Comparison of ENCODE assay signal across 26 cellular contexts in the genomic region with DNA sequence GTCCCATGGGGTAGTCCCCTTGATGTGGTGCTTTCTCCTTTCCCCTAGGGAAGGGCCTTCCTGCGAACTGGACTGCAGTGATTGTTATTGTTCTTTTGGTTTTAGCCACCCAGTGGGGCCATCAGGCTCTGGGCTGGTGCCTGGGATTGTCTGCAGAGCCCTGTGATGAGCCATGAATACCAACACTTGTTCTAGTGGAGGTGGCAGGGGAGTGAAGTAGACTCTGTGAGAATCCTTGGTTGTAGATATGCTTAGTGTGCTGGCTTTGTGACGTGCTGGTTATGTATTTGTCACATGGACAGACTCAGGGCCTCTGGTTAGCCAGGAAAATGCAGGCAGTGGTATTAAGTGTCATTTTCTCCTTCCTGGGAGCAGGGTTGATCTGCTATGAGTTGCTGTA. TPM values are rescaled to one million over a fixed set of nuclear protein-coding genes. Genes with fewer than 3 reads are reported as not detected.
DNase-seq lines count a peak whose midpoint lies in the region; ATAC-seq and TF ChIP-seq lines count a peak whose summit lies in the region.
"Had no signal": no experiment of that assay in that cellular context is flagged by ENCODE, and none has a peak within 500 bp of the region (broad histone marks: within the 10 kb centered on the region; RNA-seq: fewer than 3 reads in every experiment).

No MANE protein-coding gene starts in this region.

- H3K36me3 ChIP-seq in left ventricle myocardium inferior (no peaks in the 10 kb centered on the region), trophoblast cell (ENCODE audit: control insufficient read depth in 1 of 2, insufficient read depth in 2 of 2, low read length in 2 of 2) (no peaks in the 10 kb centered on the region)

- ATAC-seq in left ventricle myocardium superior (peak; percentile 19), Right ventricle myocardium superior (ENCODE audit: poor library complexity) (no peak), right cardiac atrium (peak; percentile 50 to 71)
- ATAC-seq: A549, GM12878 had no signal

- no peaks in the 10 kb centered on the region for H3K4me1 Mint-ChIP-seq in activated CD4-positive, alpha-beta T cell treated with anti-CD3 and anti-CD28 coated beads, Interleukin-2, amount 10 ng/mL, durations not matched to agents 24 days and 14 days
- H3K4me1 Mint-ChIP-seq in activated CD4-positive, alpha-beta T cell treated with anti-CD3 and anti-CD28 coated beads, Interleukin-2, amount 10 ng/mL, durations not matched to agents 7 days and 5 days, result no peaks in the 10 kb centered on the region
- H3K4me1 Mint-ChIP-seq: B cell; CD14-positive monocyte; CD4-positive, alpha-beta memory T cell; CD4-positive, CD25-positive, alpha-beta regulatory T cell; CD8-positive, alpha-beta memory T cell had no signal

- no peak overlapping the region for H3K14ac ChIP-seq in trophoblast cell (ENCODE audit: low read length)

- CTCF ChIA-PET in activated CD4-positive, alpha-beta T cell treated with anti-CD3 and anti-CD28 coated beads, Interleukin-2, amount 10 ng/mL, durations not matched to agents 7 days and 5 days (lab: Charles Lee), result no interaction called here

- peaks cover 3% of the 10 kb centered on the region for H3K27me3 Mint-ChIP-seq in activated CD4-positive, alpha-beta T cell treated with anti-CD3 and anti-CD28 coated beads, Interleukin-2, amount 10 ng/mL, durations not matched to agents 24 days and 14 days
- H3K27me3 Mint-ChIP-seq in activated CD4-positive, alpha-beta T cell treated with anti-CD3 and anti-CD28 coated beads, Interleukin-2, amount 10 ng/mL, durations not matched to agents 7 days and 5 days, result no peaks in the 10 kb centered on the region
- H3K27me3 Mint-ChIP-seq: CD4-positive, CD25-positive, alpha-beta regulatory T cell had no signal

- H3K79me2 ChIP-seq in trophoblast cell (ENCODE audit: control insufficient read depth, insufficient read depth, low read length, poor library complexity), result no peaks in the 10 kb centered on the region

- no peak overlapping the region for H2BK120ac ChIP-seq in trophoblast cell (ENCODE audit: insufficient read depth, low read length, poor library complexity)

- H3K27ac Mint-ChIP-seq in activated CD4-positive, alpha-beta T cell treated with anti-CD3 and anti-CD28 coated beads, Interleukin-2, amount 10 ng/mL, durations not matched to agents 24 days and 14 days, result no peak overlapping the region
- H3K27ac Mint-ChIP-seq in activated CD4-positive, alpha-beta T cell treated with anti-CD3 and anti-CD28 coated beads, Interleukin-2, amount 10 ng/mL, durations not matched to agents 7 days and 5 days, result no peak overlapping the region
- H3K27ac Mint-ChIP-seq: B cell; CD4-positive, alpha-beta memory T cell; CD4-positive, CD25-positive, alpha-beta regulatory T cell; CD8-positive, alpha-beta memory T cell had no signal

- H3K4me3 Mint-ChIP-seq in activated CD4-positive, alpha-beta T cell treated with anti-CD3 and anti-CD28 coated beads, Interleukin-2, amount 10 ng/mL, durations not matched to agents 24 days and 14 days, result no peak overlapping the region
- no peak overlapping the region for H3K4me3 Mint-ChIP-seq in activated CD4-positive, alpha-beta T cell treated with anti-CD3 and anti-CD28 coated beads, Interleukin-2, amount 10 ng/mL, durations not matched to agents 7 days and 5 days
- H3K4me3 Mint-ChIP-seq: B cell; CD14-positive monocyte; CD4-positive, alpha-beta memory T cell; CD4-positive, CD25-positive, alpha-beta regulatory T cell; CD8-positive, alpha-beta memory T cell had no signal

- no peak overlapping the region for H4K91ac ChIP-seq in trophoblast cell (ENCODE audit: low read depth, low read length)

- H3K79me1 ChIP-seq in trophoblast cell (ENCODE audit: low read length), result no peaks in the 10 kb centered on the region

- H3K9me3 ChIP-seq in right cardiac atrium (ENCODE audit: control insufficient read depth, low read length) (no peaks in the 10 kb centered on the region), left ventricle myocardium inferior (replicated peaks) (peaks cover 40% of the 10 kb centered on the region), trophoblast cell (ENCODE audit: insufficient read depth, low read depth, low read length) (peaks cover 5% of the 10 kb centered on the region)

- H2AFZ ChIP-seq in trophoblast cell (ENCODE audit: insufficient read depth, low read length, poor library complexity), result no peak overlapping the region

- no peak overlapping the region for H3K4ac ChIP-seq in trophoblast cell (ENCODE audit: low read depth, low read length)

- POLR2A ChIA-PET in activated CD4-positive, alpha-beta T cell treated with anti-CD3 and anti-CD28 coated beads, Interleukin-2, amount 10 ng/mL, durations not matched to agents 7 days and 5 days (lab: Charles Lee), result no interaction called here

- H2BK12ac ChIP-seq in trophoblast cell (ENCODE audit: low read length), result no peak overlapping the region

- H3K4me2 ChIP-seq in trophoblast cell (ENCODE audit: low read length), result no peak overlapping the region
- H3K4me2 ChIP-seq: A549 had no signal

- H3K27ac ChIP-seq in right cardiac atrium (ENCODE audit: low read length), result no peak overlapping the region
- no peak overlapping the region for H3K27ac ChIP-seq in left ventricle myocardium inferior (replicated peaks)
- no peak overlapping the region for H3K27ac ChIP-seq in trophoblast cell (ENCODE audit: low read depth, low read length)
- H3K27ac ChIP-seq: 22Rv1, A549 had no signal

- H3K9ac ChIP-seq in trophoblast cell (ENCODE audit: low read length), result no peak overlapping the region

- H3K18ac ChIP-seq in trophoblast cell (ENCODE audit: low read length), result no peak overlapping the region

- intact Hi-C loops in activated CD4-positive, alpha-beta T cell treated with anti-CD3 and anti-CD28 coated beads, Interleukin-2, amount 10 ng/mL, durations not matched to agents 24 days and 14 days (cut with micrococcal nuclease), result no loop called here
- intact Hi-C loops in left ventricle myocardium superior (cut with micrococcal nuclease) (no loop called here), Right ventricle myocardium superior (cut with DNase I) (no loop called here), right cardiac atrium (cut with DNase I) (no loop called here), left ventricle myocardium inferior (cut with micrococcal nuclease) (no loop called here)

- H3K4me3 ChIP-seq in right cardiac atrium (ENCODE audit: low read length), result no peak overlapping the region
- no peak overlapping the region for H3K4me3 ChIP-seq in left ventricle myocardium inferior
- H3K4me3 ChIP-seq in trophoblast cell (ENCODE audit: low read depth, low read length), result no peak overlapping the region
- H3K4me3 ChIP-seq: A549, GM12878 had no signal

- WGBS in right cardiac atrium, result 74% methylated on average over 2 of the region's 2 CpGs
- WGBS in trophoblast cell (ENCODE audit: extremely low coverage, insufficient coverage, insufficient read length), result no CpG with 5 or more reads among the region's 2 CpGs

- DNase-seq in activated CD4-positive, alpha-beta T cell treated with anti-CD3 and anti-CD28 coated beads, Interleukin-2, amount 10 ng/mL, durations not matched to agents 24 days and 14 days, result peak; percentile 44
- DNase-seq in activated CD4-positive, alpha-beta T cell treated with anti-CD3 and anti-CD28 coated beads, Interleukin-2, amount 10 ng/mL, durations not matched to agents 7 days and 5 days, result no peak
- DNase-seq in left ventricle myocardium superior (no peak), Right ventricle myocardium superior (no peak), right cardiac atrium (no peak), left ventricle myocardium inferior (no peak), trophoblast cell (no peak), NCI-H748 treated with DMSO at 0.1 percent for 48 hours (lab: John Stamatoyannopoulos, UW) (no peak)
- DNase-seq: AML-193; C1 segment of cervical spinal cord; CD4-positive, alpha-beta memory T cell; CD4-positive, CD25-positive, alpha-beta regulatory T cell; CD8-positive, alpha-beta memory T cell; COR-L47; DMS 273 treated with DMSO at 0.1 percent for 48 hours; DMS153; DMS53; DMS79; DND-41; EL; GDM1 had no signal

- H4K12ac ChIP-seq in trophoblast cell (ENCODE audit: low read depth, low read length), result no peak overlapping the region

- no peaks in the 10 kb centered on the region for H3K36me3 Mint-ChIP-seq in activated CD4-positive, alpha-beta T cell treated with anti-CD3 and anti-CD28 coated beads, Interleukin-2, amount 10 ng/mL, durations not matched to agents 24 days and 14 days (ENCODE audit: low read depth)
- H3K36me3 Mint-ChIP-seq in activated CD4-positive, alpha-beta T cell treated with anti-CD3 and anti-CD28 coated beads, Interleukin-2, amount 10 ng/mL, durations not matched to agents 7 days and 5 days (ENCODE audit: low read depth), result no peaks in the 10 kb centered on the region
- H3K36me3 Mint-ChIP-seq: CD14-positive monocyte; CD4-positive, CD25-positive, alpha-beta regulatory T cell had no signal

- H3K23ac ChIP-seq in trophoblast cell (ENCODE audit: low read length), result peak overlapping the region; percentile 58

- no peak overlapping the region for H2AK5ac ChIP-seq in trophoblast cell (ENCODE audit: low read length)

- H3K4me1 ChIP-seq in right cardiac atrium (ENCODE audit: control insufficient read depth, insufficient read depth, low read length) (no peaks in the 10 kb centered on the region), left ventricle myocardium inferior (no peaks in the 10 kb centered on the region), trophoblast cell (ENCODE audit: control insufficient read depth in 1 of 2, insufficient read depth in 2 of 2, low read length in 2 of 2) (no peaks in the 10 kb centered on the region)
- H3K4me1 ChIP-seq: A549 had no signal

- TF ChIP-seq CTCF in left ventricle myocardium inferior (IDR thresholded peaks at IDR 0.05; ENCODE audit: borderline replicate concordance), result no peak

- no peaks in the 10 kb centered on the region for H3K27me3 ChIP-seq in right cardiac atrium (ENCODE audit: control insufficient read depth, insufficient read depth)
- no peaks in the 10 kb centered on the region for H3K27me3 ChIP-seq in left ventricle myocardium inferior (ENCODE audit: low read depth)
- H3K27me3 ChIP-seq in trophoblast cell (ENCODE audit: insufficient read depth, low read length), result no peaks in the 10 kb centered on the region

- peaks cover 33% of the 10 kb centered on the region for H3K9me3 Mint-ChIP-seq in activated CD4-positive, alpha-beta T cell treated with anti-CD3 and anti-CD28 coated beads, Interleukin-2, amount 10 ng/mL, durations not matched to agents 24 days and 14 days
- peaks cover 21% of the 10 kb centered on the region for H3K9me3 Mint-ChIP-seq in activated CD4-positive, alpha-beta T cell treated with anti-CD3 and anti-CD28 coated beads, Interleukin-2, amount 10 ng/mL, durations not matched to agents 7 days and 5 days

- no peak overlapping the region for H4K8ac ChIP-seq in trophoblast cell (ENCODE audit: low read depth, low read length)

- no peak overlapping the region for H2BK5ac ChIP-seq in trophoblast cell (ENCODE audit: low read depth, low read length, poor library complexity)

RNA-seq across cellular contexts. Expression of a gene that starts 51.8 kb away (rescaled TPM):
- total RNA-seq in activated CD4-positive, alpha-beta T cell treated with anti-CD3 and anti-CD28 coated beads, Interleukin-2, amount 10 ng/mL, durations not matched to agents 24 days and 14 days, result 116 and 123 TPM in 2 replicates
- 100 to 1,000 TPM; 117 to 148 TPM for total RNA-seq in activated CD4-positive, alpha-beta T cell treated with anti-CD3 and anti-CD28 coated beads, Interleukin-2, amount 10 ng/mL, durations not matched to agents 7 days and 5 days
- total RNA-seq in left ventricle myocardium superior (645 TPM), Right ventricle myocardium superior (570 TPM), right cardiac atrium (100 to 1,000 TPM; 286 to 426 (median 372) TPM), left ventricle myocardium inferior (556 TPM)
- polyA plus RNA-seq in right cardiac atrium, result 667 TPM
- polyA plus RNA-seq in trophoblast cell (2013), result 345 and 361 TPM in 2 replicates
